8 cellular contexts compared by ENCODE assay signal in the genomic region with DNA sequence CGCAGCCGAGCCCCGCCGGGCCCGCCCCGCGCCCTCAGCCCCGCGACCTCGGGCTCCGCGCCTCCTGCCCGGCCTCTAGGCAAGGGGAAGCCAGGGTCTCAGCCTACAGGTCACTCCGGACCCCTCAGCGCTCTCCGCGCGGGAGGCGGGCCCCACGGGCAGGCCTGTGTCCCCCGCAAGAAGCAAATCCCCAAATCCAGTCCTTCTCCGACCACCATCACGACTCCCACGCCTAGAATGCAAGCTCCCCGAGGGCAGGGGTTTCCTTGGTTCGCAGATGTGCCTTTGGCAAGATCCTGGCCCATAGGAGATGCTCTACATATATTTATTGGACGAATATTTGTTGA. TPM values are rescaled to one million over a fixed set of nuclear protein-coding genes. Genes with fewer than 3 reads are reported as not detected.
DNase-seq lines count a peak whose midpoint lies in the region; TF ChIP-seq lines count a peak whose summit lies in the region.

No MANE protein-coding gene starts in this region.

- no peaks in the 10 kb centered on the region for H4K20me1 ChIP-seq in PC-9 (ENCODE audit: insufficient read depth)
- no peaks in the 10 kb centered on the region for H4K20me1 ChIP-seq in fibroblast of lung (ENCODE audit: control insufficient read depth, extremely low read depth, insufficient read depth, low read length)

- TF ChIP-seq CTCF in BE2C (IDR thresholded peaks at IDR 0.05; ENCODE audit: low read depth, low read length): no peak
- no peak for TF ChIP-seq CTCF in PC-9 (conservative IDR thresholded peaks at IDR 0.05)
- TF ChIP-seq CTCF in fibroblast of lung (conservative IDR thresholded peaks at IDR 0.05 in 1 of 2, IDR thresholded peaks at IDR 0.05 in 1 of 2; ENCODE audit: low read depth in 1 of 2, low read length in 2 of 2): no peak
- no peak for TF ChIP-seq CTCF in ovary (IDR thresholded peaks at IDR 0.05)

- no peak for TF ChIP-seq POLR2A in ovary (IDR thresholded peaks at IDR 0.05)

- POLR2A ChIA-PET in PC-9 (lab: Charles Lee; ENCODE audit: unreplicated experiment): no interaction called here

- no peaks in the 10 kb centered on the region for H3K9me3 ChIP-seq in BE2C
- H3K9me3 ChIP-seq in PC-9 (ENCODE audit: insufficient read depth, low read depth): no peaks in the 10 kb centered on the region
- H3K9me3 ChIP-seq in fibroblast of lung (ENCODE audit: control insufficient read depth, insufficient read depth, low read depth, low read length): no peaks in the 10 kb centered on the region
- H3K9me3 ChIP-seq in ovary: peaks cover 0 to 7% of the 10 kb centered on the region in 2 donors

- WGBS in ovary, 3 donors: 6 to 9% (median 7%) methylated on average over 23 to 27 of the region's 27 CpGs

- H3K36me3 ChIP-seq in BE2C (no peaks in the 10 kb centered on the region), PC-9 (ENCODE audit: low read depth) (no peaks in the 10 kb centered on the region), fibroblast of lung (ENCODE audit: control insufficient read depth, insufficient read depth, low read length) (peaks cover 3% of the 10 kb centered on the region), ovary (no peaks in the 10 kb centered on the region)

- H2AFZ ChIP-seq in PC-9 (0 out of 2 replicates have a peak overlapping the region, but pooled peaks have one; percentile 69), fibroblast of lung (ENCODE audit: low read length) (peak overlapping the region; percentile 86)

- no peaks in the 10 kb centered on the region for H3K9me2 ChIP-seq in PC-9 (ENCODE audit: insufficient read depth)

- H3K27ac ChIP-seq in PC-9 (no peak overlapping the region), fibroblast of lung (ENCODE audit: insufficient read depth, low read length) (peak overlapping the region; percentile 58), ovary (peak overlapping the region; percentile 79 to 87)

- DNase-seq in BE2C (no peak), PC-9 (no peak), fibroblast of lung (ENCODE audit: low read depth in 2 of 2) (peak in 1 of 2 donors; percentile 23), ovary (no peak), HT-29 (ENCODE audit: low spot score) (no peak), DMS79 (lab: John Stamatoyannopoulos, UW) (no peak)
- no peak for DNase-seq in activated CD4-positive, alpha-beta T cell treated with anti-CD3 and anti-CD28 coated beads for 48 hours
- DNase-seq in effector CD4-positive, alpha-beta T cell: no peak

- H3K4me3 ChIP-seq in BE2C (ENCODE audit: low read depth, low read length) (peak overlapping the region; percentile 19; the same call in 1 of the 2 replicates), PC-9 (peak overlapping the region; percentile 44; the same call in 1 of the 2 replicates), fibroblast of lung (replicated peaks in 1 of 4; ENCODE audit: control extremely low read depth in 1 of 4, insufficient read depth in 1 of 4, low read depth in 3 of 4, low read length in 4 of 4) (peak overlapping the region; percentile 32 to 55 (median 50)), ovary (peak overlapping the region; percentile 48)

- H3F3A ChIP-seq in PC-9 (ENCODE audit: insufficient read depth, low read depth): peaks cover 3% of the 10 kb centered on the region; the same call in 1 of the 2 replicates

- peaks cover 15% of the 10 kb centered on the region for H3K27me3 ChIP-seq in BE2C
- H3K27me3 ChIP-seq in PC-9 (ENCODE audit: insufficient read depth, low read depth): no peaks in the 10 kb centered on the region
- no peaks in the 10 kb centered on the region for H3K27me3 ChIP-seq in fibroblast of lung (ENCODE audit: control insufficient read depth, insufficient read depth, low read length)
- no peaks in the 10 kb centered on the region for H3K27me3 ChIP-seq in ovary

- H3K79me2 ChIP-seq in PC-9 (ENCODE audit: low read depth) (no peaks in the 10 kb centered on the region), fibroblast of lung (ENCODE audit: control insufficient read depth, insufficient read depth, low read length) (no peaks in the 10 kb centered on the region)

- intact Hi-C loops in PC-9 (cut with micrococcal nuclease; ENCODE audit: unreplicated experiment) (loop anchor here (2.0 to 10.0 kb wide), 6 partner anchors 59 to 428 kb away; a partner anchor contains a TSS), ovary (cut with DNase I) (no loop called here)

- peak overlapping the region; percentile 79 for H3K9ac ChIP-seq in fibroblast of lung (ENCODE audit: insufficient read depth, low read length)

- peak overlapping the region; percentile 70 for H3K4me2 ChIP-seq in PC-9
- H3K4me2 ChIP-seq in fibroblast of lung (ENCODE audit: extremely low read depth, insufficient read depth, low read length): peak overlapping the region; percentile 78

- CTCF ChIA-PET in PC-9 (lab: Charles Lee): no interaction called here

- no peak for TF ChIP-seq EP300 in ovary (IDR thresholded peaks at IDR 0.05)

- no peaks in the 10 kb centered on the region for H3K4me1 ChIP-seq in BE2C
- peaks cover 13% of the 10 kb centered on the region for H3K4me1 ChIP-seq in PC-9 (replicated peaks; ENCODE audit: insufficient read depth)
- H3K4me1 ChIP-seq in fibroblast of lung (ENCODE audit: control insufficient read depth, extremely low read depth, insufficient read depth, low read length): no peaks in the 10 kb centered on the region
- no peaks in the 10 kb centered on the region for H3K4me1 ChIP-seq in ovary (ENCODE audit: insufficient read depth)

- TSS peak; percentile 71 for BruUV-seq in PC-9 (replicated peaks; lab: Mats Ljungman, UMichigan)

RNA-seq across cellular contexts. Expression of a gene that starts 0.2 kb away (rescaled TPM):
- 0.86 TPM for polyA plus RNA-seq in BE2C (2012; ENCODE audit: insufficient read depth, insufficient read length, low read depth)
- total RNA-seq in PC-9 (2021) (8.1 and 9.8 TPM in 2 replicates), fibroblast of lung (11.0 and 13.9 TPM in 2 replicates), ovary (10 to 100 TPM in 5 of 7 donors, 1 to 10 TPM in 2; 6.2 to 21.7 (median 17.5) TPM)
- polyA plus RNA-seq in fibroblast of lung (11.4 and 14.6 TPM in 2 replicates), ovary (10 to 100 TPM in 1 of 2 donors, 1 to 10 TPM in 1; 9.6 to 19.6 TPM)
- 9.0 and 12.6 TPM in 2 replicates for polyA plus RNA-seq in fibroblast of lung (2012)
- 6.6 and 23.5 TPM in 2 replicates for polyA minus RNA-seq in fibroblast of lung (ENCODE audit: low replicate concordance)
- 0.34 and 0.92 TPM in 2 replicates for total RNA-seq in HT-29 (2014; rRNA removed; shearing (Covaris generic))
